Comparison of ENCODE assay signal across 9 cellular contexts in genomic region chr4:139841464-139842195, GRCh38.
A peak's percentile ranks its signal among the peaks of the same experiment; 100 is the strongest.
DNase-seq lines count a peak whose midpoint lies in the region; ATAC-seq and TF ChIP-seq lines count a peak whose summit lies in the region.
"Had no signal": no experiment of that assay in that cellular context is flagged by ENCODE, and none has a peak within 500 bp of the region (broad histone marks: within the 10 kb centered on the region; RNA-seq: fewer than 3 reads in every experiment).

No MANE protein-coding gene starts in this region.

- H3K4me3 ChIP-seq in Karpas-422 (ENCODE audit: low read length) (no peak overlapping the region), duodenal mucosa (ENCODE audit: low read depth in 1 of 2, low read length in 2 of 2) (peak overlapping the region; percentile 6 to 30), neural progenitor cell (no peak overlapping the region), H7 (ENCODE audit: insufficient read depth, low read depth, low read length) (no peak overlapping the region)

- H3K4me1 ChIP-seq in Karpas-422 (ENCODE audit: low read length) (peaks cover 36% of the 10 kb centered on the region), duodenal mucosa (ENCODE audit: control insufficient read depth in 1 of 2, insufficient read depth in 2 of 2, low read length in 2 of 2) (peaks cover 22% of the 10 kb centered on the region in 2 donors), neural progenitor cell (peaks cover 43% of the 10 kb centered on the region)

- DNase-seq in Karpas-422 (no peak), NCI-H2196 (lab: John Stamatoyannopoulos, UW; ENCODE audit: unreplicated experiment) (peak; percentile 74), neural progenitor cell (ENCODE audit: low spot score) (peak; percentile 45), H7 (no peak)
- no peak for DNase-seq in activated CD4-positive, alpha-beta T cell treated with anti-CD3 and anti-CD28 coated beads, Interleukin-2, amount 50 U/mL, for 48 hours
- DNase-seq: effector memory CD4-positive, alpha-beta T cell; naive B cell had no signal

- peaks cover 3% of the 10 kb centered on the region for H3K36me3 Mint-ChIP-seq in neural progenitor cell
- H3K36me3 Mint-ChIP-seq: naive B cell had no signal

- ATAC-seq in HG03097 (IDR thresholded peaks at IDR 0.05; ENCODE audit: low FRiP score, unreplicated experiment) = no peak

- no peaks in the 10 kb centered on the region for H3K9me2 ChIP-seq in Karpas-422 (replicated peaks; ENCODE audit: insufficient read depth, low read length)

- H3F3A ChIP-seq in neural progenitor cell (ENCODE audit: low read depth) = peaks cover 14% of the 10 kb centered on the region

- H2AFZ ChIP-seq in Karpas-422 (ENCODE audit: low read length) = no peak overlapping the region
- H2AFZ ChIP-seq in neural progenitor cell (replicated peaks) = no peak overlapping the region

- H4K20me1 ChIP-seq in Karpas-422 (ENCODE audit: insufficient read depth, low read depth, low read length) = no peaks in the 10 kb centered on the region
- no peaks in the 10 kb centered on the region for H4K20me1 ChIP-seq in neural progenitor cell (ENCODE audit: low read depth)

- H3K27me3 Mint-ChIP-seq in neural progenitor cell (ENCODE audit: insufficient read depth, low read depth) = no peaks in the 10 kb centered on the region
- H3K27me3 Mint-ChIP-seq: naive B cell had no signal

- H3K36me3 ChIP-seq in Karpas-422 (ENCODE audit: insufficient read depth, low read length) (no peaks in the 10 kb centered on the region), duodenal mucosa (ENCODE audit: control insufficient read depth in 1 of 2, insufficient read depth in 2 of 2, low read length in 2 of 2) (no peaks in the 10 kb centered on the region), neural progenitor cell (no peaks in the 10 kb centered on the region), H7 (replicated peaks; ENCODE audit: control insufficient read depth, insufficient read depth, low read length) (no peaks in the 10 kb centered on the region)

- H3K27ac Mint-ChIP-seq in neural progenitor cell = peak overlapping the region; percentile 15

- peaks cover 47% of the 10 kb centered on the region for H3K79me2 ChIP-seq in Karpas-422 (ENCODE audit: low read length)
- no peaks in the 10 kb centered on the region for H3K79me2 ChIP-seq in neural progenitor cell (ENCODE audit: low read depth)

- H3K9me3 Mint-ChIP-seq in neural progenitor cell = no peaks in the 10 kb centered on the region
- H3K9me3 Mint-ChIP-seq: naive B cell had no signal

- H3K27me3 ChIP-seq in Karpas-422 (ENCODE audit: low read length) = no peaks in the 10 kb centered on the region
- no peaks in the 10 kb centered on the region for H3K27me3 ChIP-seq in duodenal mucosa (ENCODE audit: control insufficient read depth in 1 of 2, insufficient read depth in 2 of 2, low read length in 2 of 2)
- H3K27me3 ChIP-seq in neural progenitor cell = no peaks in the 10 kb centered on the region
- H3K27me3 ChIP-seq in H7 (ENCODE audit: control insufficient read depth, insufficient read depth, low read length) = no peaks in the 10 kb centered on the region

- peaks cover 45% of the 10 kb centered on the region for H3K4me1 Mint-ChIP-seq in neural progenitor cell

- no peak overlapping the region for H3K9ac ChIP-seq in Karpas-422 (ENCODE audit: low read length)
- H3K9ac ChIP-seq in duodenal mucosa (ENCODE audit: low read depth in 1 of 2, low read length in 2 of 2) = no peak overlapping the region
- H3K9ac ChIP-seq in neural progenitor cell = no peak overlapping the region

- peak; percentile 5 for TF ChIP-seq CTCF in neural progenitor cell (IDR thresholded peaks at IDR 0.05)

- H3K4me3 Mint-ChIP-seq in neural progenitor cell = no peak overlapping the region
- H3K4me3 Mint-ChIP-seq: naive B cell had no signal

- H3K27ac ChIP-seq in Karpas-422 (ENCODE audit: low read length) = 0 out of 2 replicates have a peak overlapping the region, but pooled peaks have one; percentile 25
- H3K27ac ChIP-seq in duodenal mucosa (ENCODE audit: low read depth, low read length) = no peak overlapping the region
- H3K27ac ChIP-seq in neural progenitor cell = no peak overlapping the region

- H3K4me2 ChIP-seq in Karpas-422 (ENCODE audit: low read depth, low read length, poor library complexity, severe bottlenecking) (no peak overlapping the region), neural progenitor cell (peak overlapping the region; percentile 4)

- H3K9me3 ChIP-seq in Karpas-422 (ENCODE audit: low read length) (no peaks in the 10 kb centered on the region), duodenal mucosa (ENCODE audit: control insufficient read depth in 1 of 2, low read length in 2 of 2) (no peaks in the 10 kb centered on the region), neural progenitor cell (ENCODE audit: low read depth) (no peaks in the 10 kb centered on the region)

Comparison
In these comparisons a context has a peak if more than half of its experiments do, and no peak if none do; other contexts are left out.
1. DNase-seq: peak in NCI-H2196 (single experiment) and neural progenitor cell (single experiment); none in Karpas-422 (single experiment), activated CD4-positive, alpha-beta T cell treated with anti-CD3 and anti-CD28 coated beads, Interleukin-2, amount 50 U/mL, for 48 hours (0 of 2) and H7 (single experiment).
2. H3K4me3 ChIP-seq: peak in duodenal mucosa (2 of 2); none in Karpas-422 (single experiment), neural progenitor cell (single experiment) and H7 (single experiment).